In the genomic region with DNA sequence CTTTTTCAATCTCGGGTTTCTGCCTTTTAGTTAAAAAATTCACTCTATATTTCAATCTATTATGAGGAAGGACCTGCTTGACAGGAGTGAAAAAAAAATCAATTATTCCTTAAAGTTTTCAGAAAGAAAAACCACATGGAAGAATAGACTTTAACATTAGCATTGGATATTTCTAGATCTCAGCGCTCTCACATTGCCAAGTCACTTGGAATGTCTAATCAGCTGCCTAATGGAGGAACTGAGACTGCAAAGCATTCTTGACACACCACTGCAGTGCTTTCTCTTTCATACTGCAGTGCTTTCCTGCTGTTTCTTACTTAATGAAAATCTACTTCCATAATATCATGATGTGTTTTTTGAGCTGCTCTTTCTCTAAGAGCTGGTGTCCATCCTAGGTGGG, we compare ENCODE assay signal across 9 cellular contexts. TPM values are rescaled to one million over a fixed set of nuclear protein-coding genes. Genes with fewer than 3 reads are reported as not detected.
DNase-seq lines count a peak whose midpoint lies in the region; ATAC-seq and TF ChIP-seq lines count a peak whose summit lies in the region.
"Had no signal": no experiment of that assay in that cellular context is flagged by ENCODE, and none has a peak within 500 bp of the region (broad histone marks: within the 10 kb centered on the region; RNA-seq: fewer than 3 reads in every experiment).

No MANE protein-coding gene starts in this region.

- no peak for TF ChIP-seq CTCF in Peyer's patch (IDR thresholded peaks at IDR 0.05)

- H3K27ac Mint-ChIP-seq in stimulated activated naive CD8-positive, alpha-beta T cell treated with anti-CD3 and anti-CD28 coated beads, Interleukin-15, Interleukin-2, amounts not matched to agents 100 ng/mL and 50 ng/mL, for 24 hours, result peak overlapping the region; percentile 81

- no peak for DNase-seq in Peyer's patch
- no peak for DNase-seq in left cardiac atrium
- no peak for DNase-seq in posterior vena cava (ENCODE audit: low spot score)
- no peak for DNase-seq in effector CD8-positive, alpha-beta T cell (lab: John Stamatoyannopoulos, UW)
- no peak for DNase-seq in cerebellar cortex (ENCODE audit: low spot score)

- H3K4me3 ChIP-seq in Peyer's patch, result no peak overlapping the region

- H3K4me3 Mint-ChIP-seq in stimulated activated naive CD8-positive, alpha-beta T cell treated with anti-CD3 and anti-CD28 coated beads, Interleukin-15, Interleukin-2, amounts not matched to agents 100 ng/mL and 50 ng/mL, for 24 hours, result peak overlapping the region; percentile 74

- intact Hi-C loops in left cardiac atrium (cut with DNase I), result loop anchor here in 1 of 2 donors (5.0 kb wide), 1 partner anchor 57 kb away; a partner anchor contains a TSS
- intact Hi-C loops in posterior vena cava (cut with DNase I), result no loop called here

- no peaks in the 10 kb centered on the region for H3K36me3 ChIP-seq in Peyer's patch
- H3K36me3 ChIP-seq: neutrophil had no signal

- ATAC-seq in GM18511 (IDR thresholded peaks at IDR 0.05; ENCODE audit: unreplicated experiment) (peak; percentile 59), HG02623 (IDR thresholded peaks at IDR 0.05; ENCODE audit: unreplicated experiment) (peak; percentile 58), left cardiac atrium (peak; percentile 72 to 80)

- no peak for TF ChIP-seq POLR2A in Peyer's patch (IDR thresholded peaks at IDR 0.05)

- H3K27ac ChIP-seq in Peyer's patch, result peak overlapping the region; percentile 44 to 82 (median 64)
- H3K27ac ChIP-seq: neutrophil had no signal

- peaks cover 4% of the 10 kb centered on the region for H3K9me3 Mint-ChIP-seq in stimulated activated naive CD8-positive, alpha-beta T cell treated with anti-CD3 and anti-CD28 coated beads, Interleukin-15, Interleukin-2, amounts not matched to agents 100 ng/mL and 50 ng/mL, for 24 hours

- H3K36me3 Mint-ChIP-seq in stimulated activated naive CD8-positive, alpha-beta T cell treated with anti-CD3 and anti-CD28 coated beads, Interleukin-15, Interleukin-2, amounts not matched to agents 100 ng/mL and 50 ng/mL, for 24 hours (ENCODE audit: low read depth), result no peaks in the 10 kb centered on the region

- H3K4me1 Mint-ChIP-seq in stimulated activated naive CD8-positive, alpha-beta T cell treated with anti-CD3 and anti-CD28 coated beads, Interleukin-15, Interleukin-2, amounts not matched to agents 100 ng/mL and 50 ng/mL, for 24 hours (ENCODE audit: low read depth), result peaks cover 75% of the 10 kb centered on the region

- no peaks in the 10 kb centered on the region for H3K27me3 ChIP-seq in Peyer's patch
- H3K27me3 ChIP-seq: neutrophil had no signal

- H3K27me3 Mint-ChIP-seq in stimulated activated naive CD8-positive, alpha-beta T cell treated with anti-CD3 and anti-CD28 coated beads, Interleukin-15, Interleukin-2, amounts not matched to agents 100 ng/mL and 50 ng/mL, for 24 hours, result no peaks in the 10 kb centered on the region

- H3K4me1 ChIP-seq in Peyer's patch, result peaks cover 3 to 44% (median 19%) of the 10 kb centered on the region in 4 donors

- no peaks in the 10 kb centered on the region for H3K9me3 ChIP-seq in Peyer's patch
- H3K9me3 ChIP-seq: neutrophil had no signal

RNA-seq across cellular contexts. Expression of a gene that starts 20.4 kb away (rescaled TPM):
- 10 to 100 TPM; 24.9 to 71.8 (median 30.4) TPM for total RNA-seq in Peyer's patch
- 10 to 100 TPM; 27.2 to 28.4 TPM for total RNA-seq in left cardiac atrium
- total RNA-seq in posterior vena cava, result 10 to 100 TPM; 24.5 to 25.6 TPM

RNA-seq across cellular contexts. Expression of a gene that starts 57.0 kb away (rescaled TPM):
- total RNA-seq in Peyer's patch (100 to 1,000 TPM in 3 of 4 donors, 1 to 10 TPM in 1; 9.1 to 300 (median 210) TPM), left cardiac atrium (1 to 10 TPM; 3.0 to 3.9 TPM), posterior vena cava (1 to 10 TPM; 3.9 TPM)
